22 cellular contexts compared by ENCODE assay signal in genomic region chr14:105124837-105125222, GRCh38. TPM values are rescaled to one million over a fixed set of nuclear protein-coding genes. Genes with fewer than 3 reads are reported as not detected.
DNase-seq lines count a peak whose midpoint lies in the region; ATAC-seq and TF ChIP-seq lines count a peak whose summit lies in the region.
"Had no signal": no experiment of that assay in that cellular context is flagged by ENCODE, and none has a peak within 500 bp of the region (broad histone marks: within the 10 kb centered on the region; RNA-seq: fewer than 3 reads in every experiment).

No MANE protein-coding gene starts in this region.

- H3K27me3 Mint-ChIP-seq in T-cell (peaks cover 25 to 30% of the 10 kb centered on the region in 2 donors), nephron progenitor cell (ENCODE audit: low read depth, poor library complexity) (peaks cover 53% of the 10 kb centered on the region)

- TF ChIP-seq POLR2A in testis (IDR thresholded peaks at IDR 0.05): no peak

- peaks cover 3% of the 10 kb centered on the region for H3K36me3 Mint-ChIP-seq in T-cell
- H3K36me3 Mint-ChIP-seq in nephron progenitor cell (ENCODE audit: low read depth): no peaks in the 10 kb centered on the region
- H3K36me3 Mint-ChIP-seq: CD14-positive monocyte, IgD-negative memory B cell had no signal

- H3K4me3 ChIP-seq in testis (no peak overlapping the region), H7 (ENCODE audit: insufficient read depth, low read depth, low read length) (no peak overlapping the region)
- H3K4me3 ChIP-seq: SK-N-MC had no signal

- H3K4me1 ChIP-seq in testis: no peaks in the 10 kb centered on the region

- peaks cover 8 to 15% (median 9%) of the 10 kb centered on the region in 3 donors for H3K4me1 Mint-ChIP-seq in T-cell
- H3K4me1 Mint-ChIP-seq in nephron progenitor cell: peaks cover 25% of the 10 kb centered on the region
- H3K4me1 Mint-ChIP-seq: CD14-positive monocyte had no signal

- H3K36me3 ChIP-seq in testis (ENCODE audit: low read depth, missing control alignments) (no peaks in the 10 kb centered on the region), H7 (replicated peaks; ENCODE audit: control insufficient read depth, insufficient read depth, low read length) (no peaks in the 10 kb centered on the region)

- POLR2A ChIA-PET in T-cell (lab: Charles Lee): no interaction called here

- DNase-seq in D341Med (ENCODE audit: low spot score) (peak; percentile 25), T-cell (no peak), nephron progenitor cell (no peak), testis (peak; percentile 4), NCI-H774 (lab: John Stamatoyannopoulos, UW) (no peak), H7 (no peak), OCI-M2 (lab: John Stamatoyannopoulos, UW; ENCODE audit: unreplicated experiment) (no peak)
- DNase-seq: ACHN, DMS 273 treated with DMSO at 0.1 percent for 48 hours, H9, Kasumi-1, MM.1S, NCI-H1092, NCI-H146, NCI-H2029 treated with DMSO at 0.1 percent for 48 hours, NCI-H2171, NCI-H526, Right ventricle myocardium superior had no signal

- intact Hi-C loops in testis (cut with DNase I; ENCODE audit: low total_unique reads): no loop called here

- H3K27ac ChIP-seq in testis: no peak overlapping the region
- H3K27ac ChIP-seq: HL-60, SK-N-MC had no signal

- no peak for ATAC-seq in T-cell (replicated peaks in 1 of 4)

- TF ChIP-seq CTCF in nephron progenitor cell (IDR thresholded peaks at IDR 0.05): no peak
- TF ChIP-seq CTCF in testis (IDR thresholded peaks at IDR 0.05): no peak

- H3K4me3 Mint-ChIP-seq in T-cell (peak overlapping the region in 2 of 3 donors; percentile 31 to 57), nephron progenitor cell (no peak overlapping the region)
- H3K4me3 Mint-ChIP-seq: H9 had no signal

- H3K9me3 Mint-ChIP-seq in T-cell (peaks cover 8 to 23% (median 16%) of the 10 kb centered on the region in 3 donors), nephron progenitor cell (peaks cover 48% of the 10 kb centered on the region)

- H3K27ac Mint-ChIP-seq in T-cell (no peak overlapping the region), nephron progenitor cell (peak overlapping the region; percentile 20)
- H3K27ac Mint-ChIP-seq: CD14-positive monocyte had no signal

- H3K27me3 ChIP-seq in testis: no peaks in the 10 kb centered on the region
- H3K27me3 ChIP-seq in H7 (ENCODE audit: control insufficient read depth, insufficient read depth, low read length): no peaks in the 10 kb centered on the region

- H3K9me3 ChIP-seq in testis: no peaks in the 10 kb centered on the region

- CTCF ChIA-PET in T-cell (lab: Charles Lee): no interaction called here

- 61 to 76% methylated on average over 5 of the region's 5 CpGs for WGBS in testis, 2 donors

RNA-seq across cellular contexts. Expression of gene JAG2, which starts 43.7 kb away (rescaled TPM):
- total RNA-seq in T-cell (1 to 10 TPM in 4 of 5 donors, under 1 TPM in 1; 0.76 to 1.9 (median 1.2) TPM), testis (10 to 100 TPM; 20.4 to 21.3 TPM)
- polyA plus RNA-seq in testis (ENCODE audit: insufficient read depth, low read depth, low replicate concordance): 12.9 TPM
- 13.0 and 17.9 TPM in 2 replicates for total RNA-seq in H7 (2014; rRNA removed; shearing (Covaris generic))
- polyA plus RNA-seq: CD14-positive monocyte, IgD-negative memory B cell had no signal

RNA-seq across cellular contexts. Expression of gene NUDT14, which starts 56.3 kb away (rescaled TPM):
- total RNA-seq in T-cell (10 to 100 TPM; 10.0 to 25.5 (median 20.2) TPM), testis (10 to 100 TPM; 22.0 to 40.0 TPM)
- polyA plus RNA-seq in testis (ENCODE audit: insufficient read depth, low read depth, low replicate concordance): 28.1 TPM
- total RNA-seq in H7 (2014; rRNA removed; shearing (Covaris generic)): 30.4 and 33.6 TPM in 2 replicates

RNA-seq across cellular contexts. Expression of gene GPR132, which starts 59.6 kb away (rescaled TPM):
- total RNA-seq in T-cell (10 to 100 TPM; 47.0 to 58.0 (median 49.7) TPM), testis (1 to 10 TPM; 2.0 to 2.5 TPM)
- 1.2 TPM for polyA plus RNA-seq in testis (ENCODE audit: insufficient read depth, low read depth, low replicate concordance)
- total RNA-seq in H7 (2014; rRNA removed; shearing (Covaris generic)): not detected in 2 replicates

Comparison
In these comparisons a context has a peak if more than half of its experiments do, and no peak if none do; other contexts are left out.
1. DNase-seq: peak in D341Med (single experiment) and testis (single experiment); none in T-cell (0 of 34), nephron progenitor cell (single experiment), NCI-H774 (single experiment), H7 (single experiment) and OCI-M2 (single experiment).
2. RNA of gene GPR132, which starts 59.6 kb away (total RNA-seq): 47.0 to 58.0 TPM in T-cell; 2.0 to 2.5 TPM in testis and not detected in H7; every median in the first group is over 10 times any median in the second.